Comparison of ENCODE assay signal across 23 cellular contexts in genomic region chr4:5191831-5192230, GRCh38.
"Had no signal": no experiment of that assay in that cellular context is flagged by ENCODE, and none has a peak within 500 bp of the region (broad histone marks: within the 10 kb centered on the region; RNA-seq: fewer than 3 reads in every experiment).

No MANE protein-coding gene starts in this region.

- ATAC-seq: activated CD4-positive, alpha-beta T cell treated with anti-CD3 and anti-CD28 coated beads for 36 hours; activated naive CD4-positive, alpha-beta T cell treated with anti-CD3 and anti-CD28 coated beads, Interleukin-2, amount 50 U/mL, for 72 hours; activated T-cell treated with anti-CD3 and anti-CD28 coated beads, Interleukin-2, amount 50 U/mL, for 72 hours; esophagus mucosa had no signal

- H3K9me3 Mint-ChIP-seq: activated CD4-positive, alpha-beta memory T cell treated with anti-CD3 and anti-CD28 coated beads for 36 hours; activated CD4-positive, alpha-beta T cell treated with anti-CD3 and anti-CD28 coated beads, Interleukin-2, amount 10 ng/mL, durations not matched to agents 24 days and 14 days; activated naive CD4-positive, alpha-beta T cell treated with anti-CD3 and anti-CD28 coated beads, Interleukin-2, amount 10 ng/mL, durations not matched to agents 7 days and 5 days; activated naive CD4-positive, alpha-beta T cell treated with anti-CD3 and anti-CD28 coated beads, Interleukin-2, amount 50 U/mL, for 72 hours; activated naive CD8-positive, alpha-beta T cell treated with anti-CD3 and anti-CD28 coated beads, Interleukin-2, amount 10 ng/mL, durations not matched to agents 7 days and 5 days; activated T-cell treated with anti-CD3 and anti-CD28 coated beads, Interleukin-2, amount 50 U/mL, for 24 hours; activated T-cell treated with anti-CD3 and anti-CD28 coated beads, Interleukin-2, amount 50 U/mL, for 72 hours; endodermal cell had no signal

- H3K36me3 Mint-ChIP-seq: activated CD4-positive, alpha-beta memory T cell treated with anti-CD3 and anti-CD28 coated beads for 36 hours; activated naive CD4-positive, alpha-beta T cell treated with anti-CD3 and anti-CD28 coated beads, Interleukin-2, amount 10 ng/mL, durations not matched to agents 7 days and 5 days; activated naive CD4-positive, alpha-beta T cell treated with anti-CD3 and anti-CD28 coated beads, Interleukin-2, amount 50 U/mL, for 72 hours; activated naive CD8-positive, alpha-beta T cell treated with anti-CD3 and anti-CD28 coated beads, Interleukin-2, amount 10 ng/mL, durations not matched to agents 7 days and 5 days; brain had no signal

- H3K4me1 Mint-ChIP-seq: activated CD4-positive, alpha-beta T cell treated with anti-CD3 and anti-CD28 coated beads for 36 hours; activated CD4-positive, alpha-beta T cell treated with anti-CD3 and anti-CD28 coated beads, Interleukin-2, amount 10 ng/mL, durations not matched to agents 24 days and 14 days; activated naive CD4-positive, alpha-beta T cell treated with anti-CD3 and anti-CD28 coated beads, Interleukin-2, amount 10 ng/mL, durations not matched to agents 7 days and 5 days; endodermal cell had no signal

- H3K4me3 Mint-ChIP-seq: activated CD4-positive, alpha-beta memory T cell treated with anti-CD3 and anti-CD28 coated beads for 36 hours; activated CD4-positive, alpha-beta T cell treated with anti-CD3 and anti-CD28 coated beads for 36 hours; activated CD4-positive, alpha-beta T cell treated with anti-CD3 and anti-CD28 coated beads, Interleukin-2, amount 10 ng/mL, durations not matched to agents 24 days and 14 days; activated naive CD4-positive, alpha-beta T cell treated with anti-CD3 and anti-CD28 coated beads, Interleukin-2, amount 10 ng/mL, durations not matched to agents 7 days and 5 days; activated naive CD8-positive, alpha-beta T cell treated with anti-CD3 and anti-CD28 coated beads, Interleukin-2, amount 10 ng/mL, durations not matched to agents 7 days and 5 days; activated T-cell treated with anti-CD3 and anti-CD28 coated beads, Interleukin-2, amount 50 U/mL, for 24 hours; activated T-cell treated with anti-CD3 and anti-CD28 coated beads, Interleukin-2, amount 50 U/mL, for 72 hours; brain; endodermal cell had no signal

- H3K27me3 Mint-ChIP-seq: activated CD4-positive, alpha-beta T cell treated with anti-CD3 and anti-CD28 coated beads, Interleukin-2, amount 10 ng/mL, durations not matched to agents 24 days and 14 days; activated naive CD4-positive, alpha-beta T cell treated with anti-CD3 and anti-CD28 coated beads, Interleukin-2, amount 10 ng/mL, durations not matched to agents 7 days and 5 days; activated naive CD8-positive, alpha-beta T cell treated with anti-CD3 and anti-CD28 coated beads, Interleukin-2, amount 10 ng/mL, durations not matched to agents 7 days and 5 days had no signal

- DNase-seq: activated CD4-positive, alpha-beta memory T cell treated with anti-CD3 and anti-CD28 coated beads for 36 hours; activated CD4-positive, alpha-beta T cell treated with anti-CD3 and anti-CD28 coated beads for 36 hours; activated CD4-positive, alpha-beta T cell treated with anti-CD3 and anti-CD28 coated beads, Interleukin-2, amount 10 ng/mL, durations not matched to agents 24 days and 14 days; activated CD4-positive, CD25-positive, alpha-beta regulatory T cell; activated CD4-positive, CD25-positive, alpha-beta regulatory T cell treated with anti-CD3 and anti-CD28 coated beads, Interleukin-2, amount 50 U/mL, for 72 hours; activated CD8-positive, alpha-beta memory T cell treated with anti-CD3 and anti-CD28 coated beads, Interleukin-2, amount 50 U/mL, for 48 hours; activated gamma-delta T cell; activated naive CD4-positive, alpha-beta T cell; activated naive CD4-positive, alpha-beta T cell treated with anti-CD3 and anti-CD28 coated beads, Interleukin-2, amount 10 ng/mL, durations not matched to agents 7 days and 5 days; activated naive CD8-positive, alpha-beta T cell treated with anti-CD3 and anti-CD28 coated beads, Interleukin-2, amount 10 ng/mL, durations not matched to agents 7 days and 5 days; activated T-cell treated with anti-CD3 and anti-CD28 coated beads for 4 hours; activated T-cell treated with anti-CD3 and anti-CD28 coated beads, Interleukin-2, amount 50 U/mL, for 24 hours; activated T-cell treated with anti-CD3 and anti-CD28 coated beads, Interleukin-2, amount 50 U/mL, for 72 hours; central memory CD4-positive, alpha-beta T cell; cerebellar nuclear complex; colonic mucosa; effector CD8-positive, alpha-beta T cell; endodermal cell; head of caudate nucleus; hippocampal formation had no signal

- H3K27ac Mint-ChIP-seq: activated CD4-positive, alpha-beta memory T cell treated with anti-CD3 and anti-CD28 coated beads for 36 hours; activated CD4-positive, alpha-beta T cell treated with anti-CD3 and anti-CD28 coated beads for 36 hours; activated CD4-positive, alpha-beta T cell treated with anti-CD3 and anti-CD28 coated beads, Interleukin-2, amount 10 ng/mL, durations not matched to agents 24 days and 14 days; activated naive CD4-positive, alpha-beta T cell treated with anti-CD3 and anti-CD28 coated beads, Interleukin-2, amount 10 ng/mL, durations not matched to agents 7 days and 5 days; activated naive CD4-positive, alpha-beta T cell treated with anti-CD3 and anti-CD28 coated beads, Interleukin-2, amount 50 U/mL, for 72 hours; activated naive CD8-positive, alpha-beta T cell treated with anti-CD3 and anti-CD28 coated beads, Interleukin-2, amount 10 ng/mL, durations not matched to agents 7 days and 5 days; activated T-cell treated with anti-CD3 and anti-CD28 coated beads, Interleukin-2, amount 50 U/mL, for 24 hours; activated T-cell treated with anti-CD3 and anti-CD28 coated beads, Interleukin-2, amount 50 U/mL, for 72 hours; brain; endodermal cell had no signal
